Comparison of ENCODE assay signal across 1 cellular context in genomic region chr3:105387122-105387751, GRCh38.
TF ChIP-seq lines count a peak whose summit lies in the region.

No MANE protein-coding gene starts in this region.

TF ChIP-seq in HepG2, 621 proteins besides CTCF, POLR2A, EP300 and RAD21 (continued from another document and continues in another):
- TF ChIP-seq REST (IDR thresholded peaks at IDR 0.05; ENCODE audit: borderline replicate concordance in 1 of 2, low read depth in 1 of 2, low read length in 2 of 2) (peak in 1 of 2 experiments; percentile 68; a peak in 1 of 4 replicates), STAT6 (CRISPR knock-in tag; IDR thresholded peaks at IDR 0.05; ENCODE audit: borderline replicate concordance) (0 out of 2 replicates have a peak, but pooled peaks have one; percentile 60), RARA (CRISPR knock-in tag; IDR thresholded peaks at IDR 0.05) (peak; percentile 69), RXRB (CRISPR knock-in tag; IDR thresholded peaks at IDR 0.05; ENCODE audit: borderline replicate concordance) (peak; percentile 77), SIX1 (CRISPR knock-in tag; IDR thresholded peaks at IDR 0.05; ENCODE audit: borderline replicate concordance) (peak; percentile 86), ZNF556 (CRISPR knock-in tag; IDR thresholded peaks at IDR 0.05; ENCODE audit: borderline replicate concordance) (no peak), RBM22 (optimal IDR thresholded peaks at IDR 0.05; ENCODE audit: low read length) (no peak), PCBP2 (optimal IDR thresholded peaks at IDR 0.05; ENCODE audit: low read depth, low read length, poor library complexity, severe bottlenecking) (no peak), TERF1 (CRISPR knock-in tag; IDR thresholded peaks at IDR 0.05) (no peak), RBFOX2 (IDR thresholded peaks at IDR 0.05; ENCODE audit: low read depth, low read length) (no peak), SKI (IDR thresholded peaks at IDR 0.05; ENCODE audit: partially characterized antibody) (peak; percentile 67), DBP (CRISPR knock-in tag; IDR thresholded peaks at IDR 0.05; ENCODE audit: not compliant biosample characterization) (no peak), KDM5B (CRISPR knock-in tag; IDR thresholded peaks at IDR 0.05; ENCODE audit: borderline replicate concordance) (no peak), SOX6 (IDR thresholded peaks at IDR 0.05) (peak; percentile 96), SOX6 (CRISPR knock-in tag; IDR thresholded peaks at IDR 0.05) (peak; percentile 100), GATA4 (IDR thresholded peaks at IDR 0.05; ENCODE audit: borderline replicate concordance, low read depth) (peak; percentile 62; the same call in 1 of the 2 replicates), ELF3 (CRISPR knock-in tag; IDR thresholded peaks at IDR 0.05) (peak; percentile 99), ZKSCAN5 (CRISPR knock-in tag; IDR thresholded peaks at IDR 0.05) (no peak), NCOA1 (CRISPR knock-in tag; IDR thresholded peaks at IDR 0.05) (0 out of 2 replicates have a peak, but pooled peaks have one; percentile 35), ZFY (CRISPR knock-in tag; IDR thresholded peaks at IDR 0.05) (no peak), ZBTB43 (CRISPR knock-in tag; conservative IDR thresholded peaks at IDR 0.05) (peak; percentile 94), ZNF549 (CRISPR knock-in tag; IDR thresholded peaks at IDR 0.05) (no peak), FOXO1 (CRISPR knock-in tag; IDR thresholded peaks at IDR 0.05) (peak; percentile 53; the same call in 1 of the 2 replicates), ZSCAN20 (CRISPR knock-in tag; IDR thresholded peaks at IDR 0.05; ENCODE audit: borderline replicate concordance) (no peak), MATR3 (CRISPR knock-in tag; IDR thresholded peaks at IDR 0.05) (no peak), ZNF562 (CRISPR knock-in tag; IDR thresholded peaks at IDR 0.05; ENCODE audit: borderline replicate concordance) (no peak), JUN (CRISPR knock-in tag; IDR thresholded peaks at IDR 0.05) (no peak), ZNF660 (CRISPR knock-in tag; IDR thresholded peaks at IDR 0.05; ENCODE audit: borderline replicate concordance, low read depth) (no peak), ZNF598 (CRISPR knock-in tag; IDR thresholded peaks at IDR 0.05; ENCODE audit: borderline replicate concordance) (no peak), ISX (CRISPR knock-in tag; conservative IDR thresholded peaks at IDR 0.05) (no peak), TP53 (CRISPR knock-in tag; conservative IDR thresholded peaks at IDR 0.05) (no peak), NFE2 (CRISPR knock-in tag; IDR thresholded peaks at IDR 0.05) (no peak), ZFYVE20 (CRISPR knock-in tag; IDR thresholded peaks at IDR 0.05; ENCODE audit: borderline replicate concordance, low read depth) (no peak), PHF5A (CRISPR knock-in tag; IDR thresholded peaks at IDR 0.05; ENCODE audit: low read depth, unreplicated experiment) (no peak), BRD4 (CRISPR knock-in tag; IDR thresholded peaks at IDR 0.05) (no peak), ZBTB40 (IDR thresholded peaks at IDR 0.05) (no peak), ZBTB40 (CRISPR knock-in tag; IDR thresholded peaks at IDR 0.05) (no peak; the same call in 1 of the 2 replicates), ZNF724P (CRISPR knock-in tag; IDR thresholded peaks at IDR 0.05; ENCODE audit: borderline replicate concordance) (no peak), DNMT1 (CRISPR knock-in tag; IDR thresholded peaks at IDR 0.05) (no peak), PHF21A (CRISPR knock-in tag; IDR thresholded peaks at IDR 0.05) (peak; percentile 83), ZMYM3 (CRISPR knock-in tag; IDR thresholded peaks at IDR 0.05) (no peak), ELF4 (CRISPR knock-in tag; IDR thresholded peaks at IDR 0.05; ENCODE audit: borderline replicate concordance) (peak; percentile 68; the same call in 1 of the 2 replicates), BORCS8-MEF2B (CRISPR knock-in tag; IDR thresholded peaks at IDR 0.05) (no peak), LCORL (IDR thresholded peaks at IDR 0.05) (peak; percentile 33; the same call in 1 of the 2 replicates), LCORL (CRISPR knock-in tag; IDR thresholded peaks at IDR 0.05) (0 out of 2 replicates have a peak, but pooled peaks have one; percentile 24), HMG20A (CRISPR knock-in tag; IDR thresholded peaks at IDR 0.05; ENCODE audit: borderline replicate concordance) (peak; percentile 95), HOXA7 (CRISPR knock-in tag; IDR thresholded peaks at IDR 0.05) (no peak), ZNF263 (CRISPR knock-in tag; IDR thresholded peaks at IDR 0.05) (no peak), IKZF5 (CRISPR knock-in tag; IDR thresholded peaks at IDR 0.05) (peak; percentile 40; the same call in 1 of the 2 replicates), MYC (CRISPR knock-in tag; IDR thresholded peaks at IDR 0.05; ENCODE audit: borderline replicate concordance) (no peak)
